In the genomic region with DNA sequence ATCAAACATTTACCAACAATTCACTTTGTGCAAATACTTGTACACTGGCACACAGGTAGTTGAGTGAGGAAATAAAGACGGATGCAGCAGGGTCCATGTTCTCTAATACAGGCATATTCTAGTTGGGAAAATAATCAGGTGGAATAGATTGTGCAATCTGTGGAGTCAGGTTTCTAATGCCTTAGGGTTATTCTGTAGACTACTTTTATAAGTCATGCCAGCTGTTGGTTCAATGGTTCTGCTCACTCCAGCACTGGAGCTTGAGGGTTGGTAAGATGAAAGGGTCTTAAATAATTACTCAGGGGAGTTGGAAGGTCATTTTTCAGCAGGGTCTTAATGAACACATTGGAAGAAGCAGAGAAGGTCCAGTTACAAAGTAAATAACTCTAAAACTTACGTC, we compare ENCODE assay signal across 14 cellular contexts.
"Had no signal": no experiment of that assay in that cellular context is flagged by ENCODE, and none has a peak within 500 bp of the region (broad histone marks: within the 10 kb centered on the region; RNA-seq: fewer than 3 reads in every experiment).

No MANE protein-coding gene starts in this region.

- H3K4me3 ChIP-seq: cardiac muscle cell, gastroesophageal sphincter, ovary, stomach, thoracic aorta had no signal

- H3K36me3 ChIP-seq: gastroesophageal sphincter, ovary, stomach had no signal

- DNase-seq: activated CD4-positive, alpha-beta memory T cell treated with anti-CD3 and anti-CD28 coated beads, Interleukin-2, amount 10 ng/mL, durations not matched to agents 7 days and 5 days; activated gamma-delta T cell treated with Interleukin-2 at 50 U/mL for 16 hours; activated T-cell treated with anti-CD3 and anti-CD28 coated beads, Interleukin-2, amount 50 U/mL, for 48 hours; aorta; islet precursor cell; mesendoderm; ovary; stimulated activated CD4-positive, alpha-beta T cell treated with anti-CD3 and anti-CD28 coated beads, Interleukin-15, amount 100 ng/mL, for 24 hours; stimulated activated CD4-positive, alpha-beta T cell treated with anti-CD3 and anti-CD28 coated beads, Interleukin-4, amount 100 ng/mL, for 24 hours; stomach; T1000 had no signal

- ATAC-seq: gastroesophageal sphincter had no signal

- H3K4me1 ChIP-seq: gastroesophageal sphincter, stomach had no signal

- H3K27ac ChIP-seq: cardiac muscle cell, gastroesophageal sphincter, ovary, stomach, thoracic aorta had no signal

- H3K27me3 ChIP-seq: cardiac muscle cell, gastroesophageal sphincter, ovary, stomach had no signal

- H3K9me3 ChIP-seq: gastroesophageal sphincter, ovary, stomach, thoracic aorta had no signal
